8 cellular contexts compared by ENCODE assay signal in genomic region chr13:51803422-51804294, GRCh38. TPM values are rescaled to one million over a fixed set of nuclear protein-coding genes. Genes with fewer than 3 reads are reported as not detected.
DNase-seq lines count a peak whose midpoint lies in the region; ATAC-seq, FAIRE-seq and TF ChIP-seq lines count a peak whose summit lies in the region.

TSS of gene DHRS12 (minus strand) at chr13:51804163. CDS start at chr13:51799659, 4,504 bp downstream.

- no peaks in the 10 kb centered on the region for H4K20me1 ChIP-seq in Loucy (ENCODE audit: insufficient read depth, low read length, poor library complexity, severe bottlenecking)

- H3K27me3 ChIP-seq in Loucy (ENCODE audit: insufficient read depth, low read length, poor library complexity, severe bottlenecking) (no peaks in the 10 kb centered on the region), thoracic aorta (replicated peaks; ENCODE audit: insufficient read depth) (no peaks in the 10 kb centered on the region)

- peak within 1 kb of the TSS; percentile 84 for H3K4me3 ChIP-seq in Loucy (ENCODE audit: low read length, poor library complexity, severe bottlenecking)
- peak within 1 kb of the TSS; percentile 83 for H3K4me3 ChIP-seq in SK-N-MC
- H3K4me3 ChIP-seq in thoracic aorta: peak within 1 kb of the TSS; percentile 83

- H3K4me1 Mint-ChIP-seq in osteocyte (ENCODE audit: unreplicated experiment): peaks cover 34% of the 10 kb centered on the region

- H3K79me2 ChIP-seq in Loucy (ENCODE audit: insufficient read depth, low read length): no peaks in the 10 kb centered on the region

- DNase-seq in GM04504 (ENCODE audit: low read depth) (peak; percentile 58), H54 (ENCODE audit: insufficient read length, low spot score) (peak; percentile 61), SK-N-MC (ENCODE audit: low read depth, low spot score) (no peak), glomerular visceral epithelial cell (ENCODE audit: extremely low spot score) (peak; percentile 83), osteocyte (ENCODE audit: extremely low spot score, unreplicated experiment) (peak; percentile 93), thoracic aorta (ENCODE audit: low spot score) (peak; percentile 64)
- peak; percentile 82 to 87 for DNase-seq in activated naive CD4-positive, alpha-beta T cell treated with anti-CD3 and anti-CD28 coated beads, Interleukin-2, amount 50 U/mL, for 72 hours (ENCODE audit: low spot score in 2 of 2)

- peak; percentile 69 to 85 for ATAC-seq in activated naive CD4-positive, alpha-beta T cell treated with anti-CD3 and anti-CD28 coated beads, Interleukin-2, amount 50 U/mL, for 72 hours
- peak; percentile 71 for ATAC-seq in thoracic aorta (ENCODE audit: insufficient number of reproducible peaks, low FRiP score, low read depth)

- peak within 1 kb of the TSS; percentile 99 for H2AFZ ChIP-seq in Loucy (ENCODE audit: low read length)

- H3K9me3 ChIP-seq in Loucy (ENCODE audit: insufficient read depth, low read depth, low read length) (no peaks in the 10 kb centered on the region), SK-N-MC (ENCODE audit: low read depth, low read length) (no peaks in the 10 kb centered on the region), thoracic aorta (no peaks in the 10 kb centered on the region)

- H3K4me3 Mint-ChIP-seq in osteocyte (ENCODE audit: unreplicated experiment): peak within 1 kb of the TSS; percentile 80

- no peaks in the 10 kb centered on the region for H3K9me3 Mint-ChIP-seq in activated naive CD4-positive, alpha-beta T cell treated with anti-CD3 and anti-CD28 coated beads, Interleukin-2, amount 50 U/mL, for 72 hours
- no peaks in the 10 kb centered on the region for H3K9me3 Mint-ChIP-seq in osteocyte (ENCODE audit: unreplicated experiment)

- no peaks in the 10 kb centered on the region for H3K36me3 ChIP-seq in Loucy (ENCODE audit: insufficient read depth, low read length)
- H3K36me3 ChIP-seq in SK-N-MC (ENCODE audit: insufficient read depth, low read length): no peaks in the 10 kb centered on the region
- no peaks in the 10 kb centered on the region for H3K36me3 ChIP-seq in thoracic aorta

- peak within 1 kb of the TSS; percentile 79 for H3K9ac ChIP-seq in Loucy (ENCODE audit: low read depth, low read length, poor library complexity, severe bottlenecking)
- peak within 1 kb of the TSS; percentile 96 for H3K9ac ChIP-seq in SK-N-MC (ENCODE audit: insufficient read length)

- peak within 1 kb of the TSS; percentile 89 for H3K4me2 ChIP-seq in Loucy (ENCODE audit: low read depth, low read length, poor library complexity, severe bottlenecking)

- H3K27ac ChIP-seq in SK-N-MC (peak within 1 kb of the TSS; percentile 95), thoracic aorta (peak within 1 kb of the TSS; percentile 97)

- no peak for FAIRE-seq in H54 (lab: Jason Lieb, UNC)

- peaks cover 0 to 5% of the 10 kb centered on the region in 2 donors for H3K36me3 Mint-ChIP-seq in activated naive CD4-positive, alpha-beta T cell treated with anti-CD3 and anti-CD28 coated beads, Interleukin-2, amount 50 U/mL, for 72 hours
- no peaks in the 10 kb centered on the region for H3K36me3 Mint-ChIP-seq in osteocyte (ENCODE audit: unreplicated experiment)

- TF ChIP-seq POLR2A in H54 (IDR thresholded peaks at IDR 0.05; ENCODE audit: low read depth, low read length): peak; percentile 81

- no peaks in the 10 kb centered on the region for H3F3A ChIP-seq in Loucy (ENCODE audit: low read depth)

- peak; percentile 14; the same call in 1 of the 2 replicates for TF ChIP-seq CTCF in Loucy (conservative IDR thresholded peaks at IDR 0.05; ENCODE audit: low read length)
- TF ChIP-seq CTCF in osteocyte (IDR thresholded peaks at IDR 0.05): no peak
- TF ChIP-seq CTCF in thoracic aorta (IDR thresholded peaks at IDR 0.05): no peak

- H3K4me1 ChIP-seq in Loucy (ENCODE audit: insufficient read depth, low read length, poor library complexity, severe bottlenecking) (peaks cover 19% of the 10 kb centered on the region), thoracic aorta (ENCODE audit: control insufficient read depth in 1 of 2, low read depth in 2 of 2) (peaks cover 25 to 57% of the 10 kb centered on the region in 2 donors)

- no peaks in the 10 kb centered on the region for H3K9me2 ChIP-seq in Loucy (replicated peaks; ENCODE audit: low read depth, low read length)

- H3K27me3 Mint-ChIP-seq in osteocyte (ENCODE audit: unreplicated experiment): no peaks in the 10 kb centered on the region

- H3K27ac Mint-ChIP-seq in activated naive CD4-positive, alpha-beta T cell treated with anti-CD3 and anti-CD28 coated beads, Interleukin-2, amount 50 U/mL, for 72 hours: peak within 1 kb of the TSS; percentile 98 to 99
- H3K27ac Mint-ChIP-seq in osteocyte (ENCODE audit: unreplicated experiment): peak within 1 kb of the TSS; percentile 86

RNA-seq across cellular contexts. Expression of gene DHRS12, which starts in this region (rescaled TPM):
- 1 to 10 TPM; 2.0 to 7.2 TPM for total RNA-seq in activated naive CD4-positive, alpha-beta T cell treated with anti-CD3 and anti-CD28 coated beads, Interleukin-2, amount 50 U/mL, for 72 hours
- total RNA-seq in osteocyte (9.2 and 9.3 TPM in 2 replicates), thoracic aorta (10 to 100 TPM in 1 of 2 donors, 1 to 10 TPM in 1; 4.9 to 13.3 TPM)
